8 cellular contexts compared by ENCODE assay signal in genomic region chr18:36572135-36572856, GRCh38.
DNase-seq lines count a peak whose midpoint lies in the region; ATAC-seq, FAIRE-seq and TF ChIP-seq lines count a peak whose summit lies in the region.

No MANE protein-coding gene starts in this region.

- H3K36me3 ChIP-seq in heart left ventricle = peaks cover 0 to 2% (median 0%) of the 10 kb centered on the region in 9 donors
- no peaks in the 10 kb centered on the region for H3K36me3 ChIP-seq in small intestine (ENCODE audit: control insufficient read depth in 2 of 2, insufficient read depth in 2 of 2, low read length in 2 of 2)

- intact Hi-C loops in heart left ventricle (cut with DNase I) = loop anchor here in 9 of 10 donors (2.0 to 10.0 kb wide), 9 partner anchors 105 to 477 kb away; partner anchors contain the start of genes FHOD3 (in 9 of the 9) and MOCOS (in 2 of the 9)

- DNase-seq in AG08395 (ENCODE audit: low spot score) = peak; percentile 67
- DNase-seq in GM13976 (ENCODE audit: low spot score) = no peak
- DNase-seq in NCI-H1092 treated with DMSO at 0.1 percent for 48 hours (lab: John Stamatoyannopoulos, UW) = peak; percentile 72
- peak; percentile 14 to 26 for DNase-seq in activated CD4-positive, alpha-beta T cell treated with anti-CD3 and anti-CD28 coated beads, Interleukin-2, amount 50 U/mL, for 48 hours
- DNase-seq in heart left ventricle = peak in 1 of 5 donors; percentile 39
- DNase-seq in small intestine = peak; percentile 51
- DNase-seq in DMS79 treated with DMSO at 0.1 percent for 48 hours (lab: John Stamatoyannopoulos, UW) = no peak

- no peak for FAIRE-seq in small intestine (lab: Jason Lieb, UNC)

- TF ChIP-seq CTCF in GM13976 (IDR thresholded peaks at IDR 0.05; ENCODE audit: borderline replicate concordance, control extremely low read depth, extremely low read depth, insufficient read depth, missing control alignments) = peak; percentile 47
- TF ChIP-seq CTCF in heart left ventricle (IDR thresholded peaks at IDR 0.05) = peak; percentile 11 to 67 (median 51)

- no peaks in the 10 kb centered on the region for H3K9me3 ChIP-seq in heart left ventricle
- H3K9me3 ChIP-seq in small intestine (ENCODE audit: control insufficient read depth, low read depth) = no peaks in the 10 kb centered on the region

- ATAC-seq in heart left ventricle (peak; percentile 53 to 77 (median 69)), HG03439 (IDR thresholded peaks at IDR 0.05; ENCODE audit: unreplicated experiment) (no peak)

- 18 to 22% (median 20%) methylated on average over 10 of the region's 10 CpGs for WGBS in heart left ventricle, 4 donors
- WGBS in small intestine, 3 donors = 21 to 30% (median 22%) methylated on average over 10 of the region's 10 CpGs

- H3K4me1 ChIP-seq in heart left ventricle (peaks cover 0 to 17% (median 0%) of the 10 kb centered on the region in 12 donors), small intestine (ENCODE audit: control insufficient read depth in 2 of 2, insufficient read depth in 1 of 2, low read depth in 1 of 2, low read length in 1 of 2) (no peaks in the 10 kb centered on the region)

- no peak overlapping the region for H3K4me3 ChIP-seq in heart left ventricle
- no peak overlapping the region for H3K4me3 ChIP-seq in small intestine (ENCODE audit: low read depth in 1 of 2, low read length in 2 of 2)

- TF ChIP-seq POLR2A in heart left ventricle (IDR thresholded peaks at IDR 0.05) = no peak

- in situ Hi-C loops in GM13976 (cut with MboI; ENCODE audit: low sequenced_read_pairs, unreplicated experiment) = no loop called here

- H3K27ac ChIP-seq in heart left ventricle (peak overlapping the region in 6 of 12 donors; percentile 6 to 45 (median 24)), small intestine (ENCODE audit: low read depth in 1 of 2, low read length in 1 of 2) (no peak overlapping the region)

- H3K27me3 ChIP-seq in heart left ventricle = peaks cover 0 to 2% (median 0%) of the 10 kb centered on the region in 9 donors
- no peaks in the 10 kb centered on the region for H3K27me3 ChIP-seq in small intestine (ENCODE audit: control insufficient read depth in 2 of 2, insufficient read depth in 2 of 2, low read length in 2 of 2)

Comparison
In these comparisons a context has a peak if more than half of its experiments do, and no peak if none do; other contexts are left out.
1. DNase-seq: peak in AG08395 (single experiment), NCI-H1092 treated with DMSO at 0.1 percent for 48 hours (single experiment), activated CD4-positive, alpha-beta T cell treated with anti-CD3 and anti-CD28 coated beads, Interleukin-2, amount 50 U/mL, for 48 hours (2 of 2) and small intestine (single experiment); none in GM13976 (single experiment) and DMS79 treated with DMSO at 0.1 percent for 48 hours (single experiment).